Comparison of ENCODE assay signal across 29 cellular contexts in the genomic region with DNA sequence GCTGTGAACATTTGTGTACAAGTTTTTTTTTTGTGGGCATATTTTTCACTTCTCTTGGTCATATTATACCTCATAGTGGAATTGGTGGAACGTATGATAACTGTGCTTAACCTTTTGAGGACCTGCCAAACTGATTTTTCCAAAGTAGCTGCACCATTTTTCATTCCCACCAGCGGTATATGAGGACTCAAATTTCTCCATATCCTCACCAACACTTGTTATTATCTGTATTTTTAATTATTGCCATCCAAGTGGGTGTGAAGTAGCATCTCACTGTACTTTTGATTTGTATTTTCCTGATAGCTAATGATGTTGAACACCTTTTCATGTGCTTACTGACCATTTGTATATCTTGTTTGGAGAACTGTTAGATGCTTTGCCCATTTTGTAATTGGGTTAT.
"Had no signal": no experiment of that assay in that cellular context is flagged by ENCODE, and none has a peak within 500 bp of the region (broad histone marks: within the 10 kb centered on the region; RNA-seq: fewer than 3 reads in every experiment).

No MANE protein-coding gene starts in this region.

- H3K27ac Mint-ChIP-seq: dendritic cell treated with granulocyte-macrophage colony-stimulating factor and Interleukin-4, amounts not matched to agents 40 ng/mL and 50 ng/mL, for 4 days; effector memory CD8-positive, alpha-beta T cell; endodermal cell had no signal

- H3K9me3 ChIP-seq: colonic mucosa, esophagus squamous epithelium, gastrocnemius medialis had no signal

- H3K4me3 ChIP-seq: colonic mucosa, coronary artery, dorsolateral prefrontal cortex, esophagus muscularis mucosa, esophagus squamous epithelium, gastrocnemius medialis, gastroesophageal sphincter, heart left ventricle, heart right ventricle had no signal

- H3K27me3 ChIP-seq: colonic mucosa, dorsolateral prefrontal cortex, esophagus muscularis mucosa, esophagus squamous epithelium, foreskin keratinocyte, gastrocnemius medialis, gastroesophageal sphincter, heart left ventricle, heart right ventricle had no signal

- H3K9me3 Mint-ChIP-seq: effector memory CD8-positive, alpha-beta T cell; endodermal cell had no signal

- H3K27ac ChIP-seq: colonic mucosa, coronary artery, dorsolateral prefrontal cortex, epithelial cell of prostate, esophagus muscularis mucosa, esophagus squamous epithelium, foreskin keratinocyte, gastrocnemius medialis, gastroesophageal sphincter, heart left ventricle, heart right ventricle had no signal

- H3K4me3 Mint-ChIP-seq: dendritic cell treated with granulocyte-macrophage colony-stimulating factor and Interleukin-4, amounts not matched to agents 40 ng/mL and 50 ng/mL, for 4 days; effector memory CD8-positive, alpha-beta T cell; endodermal cell had no signal

- H3K4me1 ChIP-seq: colonic mucosa, esophagus muscularis mucosa, esophagus squamous epithelium, foreskin keratinocyte, gastrocnemius medialis, gastroesophageal sphincter, heart left ventricle, heart right ventricle had no signal

- H3K4me1 Mint-ChIP-seq: endodermal cell had no signal

- H3K27me3 Mint-ChIP-seq: dendritic cell treated with granulocyte-macrophage colony-stimulating factor and Interleukin-4, amounts not matched to agents 40 ng/mL and 50 ng/mL, for 4 days; effector memory CD8-positive, alpha-beta T cell had no signal

- FAIRE-seq: colon, endometrium, endothelial cell of umbilical vein, frontal cortex had no signal

- DNase-seq: colonic mucosa; cortex of kidney; dermis blood vessel endothelial cell; dorsolateral prefrontal cortex; effector CD4-positive, alpha-beta T cell; effector CD8-positive, alpha-beta T cell; effector memory CD4-positive, alpha-beta T cell; effector memory CD8-positive, alpha-beta T cell; endodermal cell; erythroblast; esophagus squamous epithelium; foreskin fibroblast; foreskin keratinocyte; foreskin melanocyte; gastrocnemius medialis; glutamatergic neuron; head of caudate nucleus; heart left ventricle; heart right ventricle had no signal

- ATAC-seq: effector memory CD8-positive, alpha-beta T cell; esophagus mucosa; gastrocnemius medialis; gastroesophageal sphincter; heart left ventricle; heart right ventricle had no signal

- H3K36me3 ChIP-seq: colonic mucosa, gastrocnemius medialis had no signal
